ENCODE assay signal across 8 cellular contexts in the genomic region with DNA sequence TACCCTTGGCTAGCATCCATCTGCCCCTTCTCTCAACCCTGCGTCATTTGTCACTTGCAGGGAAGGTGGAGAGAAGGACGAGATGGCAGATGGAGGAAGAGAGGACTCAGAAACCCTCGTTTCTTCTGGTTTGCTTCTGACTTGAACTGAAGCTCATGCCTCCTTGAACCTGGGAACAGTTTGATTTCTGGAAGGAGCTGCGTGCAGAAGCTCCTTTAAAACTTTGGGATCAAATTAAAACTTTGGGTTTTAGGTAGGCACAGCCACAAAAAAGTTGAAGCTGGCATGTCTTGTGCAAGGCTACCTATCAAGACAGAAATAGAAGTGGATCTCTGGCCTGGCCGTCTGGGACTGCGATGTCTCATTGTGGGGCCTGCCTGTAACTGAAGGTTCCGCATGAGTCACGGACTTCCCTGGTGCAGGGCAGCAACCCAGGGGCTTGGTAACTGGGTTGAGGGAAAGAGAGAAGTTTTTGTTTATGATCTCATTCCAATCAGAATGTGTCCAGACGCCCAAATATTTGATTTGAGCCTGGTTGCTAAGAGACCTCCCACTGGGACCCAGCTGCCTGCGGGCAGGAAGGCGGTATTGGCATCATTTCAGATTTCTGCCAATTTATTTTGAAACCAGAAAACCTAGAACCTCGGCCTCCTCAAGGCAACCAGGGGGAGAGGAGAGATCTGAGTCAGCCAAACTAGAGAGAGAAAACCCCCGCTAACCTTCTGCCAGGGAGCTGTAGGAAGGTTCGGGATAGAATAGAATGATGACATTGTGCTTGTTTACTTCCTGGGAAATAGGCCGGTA. TPM values are rescaled to one million over a fixed set of nuclear protein-coding genes. Genes with fewer than 3 reads are reported as not detected.
DNase-seq lines count a peak whose midpoint lies in the region; ATAC-seq, FAIRE-seq and TF ChIP-seq lines count a peak whose summit lies in the region.

No MANE protein-coding gene starts in this region.

- ATAC-seq in GM19452 (IDR thresholded peaks at IDR 0.05; ENCODE audit: unreplicated experiment) (peak; percentile 78), HG03469 (IDR thresholded peaks at IDR 0.05; ENCODE audit: unreplicated experiment) (peak; percentile 65)

- 13% methylated on average over 15 of the region's 15 CpGs for WGBS in suprapubic skin

- DNase-seq in DMS 273 (lab: John Stamatoyannopoulos, UW; ENCODE audit: unreplicated experiment) (peak; percentile 88), RKO (ENCODE audit: low spot score) (peak; percentile 89), bronchial epithelial cell (ENCODE audit: low read depth) (peak; percentile 97), lung microvascular endothelial cell (ENCODE audit: low read depth in 2 of 2) (peak; percentile 27 to 86), suprapubic skin (ENCODE audit: low spot score in 2 of 2) (peak; percentile 83 to 91), NCI-H510A (lab: John Stamatoyannopoulos, UW) (no peak)

- H3K4me3 ChIP-seq in bronchial epithelial cell (ENCODE audit: low read depth, low read length) (no peak overlapping the region), suprapubic skin (peak overlapping the region; percentile 18)

- H3K9me3 ChIP-seq in suprapubic skin = no peaks in the 10 kb centered on the region

- TF ChIP-seq POLR2A in suprapubic skin (IDR thresholded peaks at IDR 0.05) = no peak

- H3K36me3 ChIP-seq in bronchial epithelial cell (ENCODE audit: control insufficient read depth, insufficient read depth, low read length) (no peaks in the 10 kb centered on the region), suprapubic skin (no peaks in the 10 kb centered on the region)

- TF ChIP-seq CTCF in bronchial epithelial cell (IDR thresholded peaks at IDR 0.05; ENCODE audit: insufficient read depth, low read length, severe bottlenecking) (no peak), suprapubic skin (IDR thresholded peaks at IDR 0.05) (no peak)

- peaks cover 27% of the 10 kb centered on the region for H3K4me1 ChIP-seq in suprapubic skin

- no peaks in the 10 kb centered on the region for H3K27me3 ChIP-seq in bronchial epithelial cell (ENCODE audit: control insufficient read depth, insufficient read depth, low read length)
- H3K27me3 ChIP-seq in suprapubic skin = no peaks in the 10 kb centered on the region

- no peak for TF ChIP-seq EP300 in suprapubic skin (IDR thresholded peaks at IDR 0.05)

- H3K27ac ChIP-seq in suprapubic skin = peak overlapping the region; percentile 85

- FAIRE-seq in bronchial epithelial cell (lab: Jason Lieb, UNC) = no peak

RNA-seq across cellular contexts. Expression of a gene that starts 15.8 kb away (rescaled TPM):
- total RNA-seq in bronchial epithelial cell (1.8 and 7.6 TPM in 2 replicates), lung microvascular endothelial cell (0.44 and 1.4 TPM in 2 replicates), suprapubic skin (10 to 100 TPM; 26.4 to 31.3 (median 30.2) TPM)
